ENCODE assay signal across 1 cellular context in genomic region chr19:52094526-52094925, GRCh38.
TF ChIP-seq lines count a peak whose summit lies in the region.

No MANE protein-coding gene starts in this region.

TF ChIP-seq in GM12878, 131 proteins besides CTCF, POLR2A, EP300 and RAD21:
- TF ChIP-seq MLLT1 (IDR thresholded peaks at IDR 0.05) = peak; percentile 67; the same call in 1 of the 2 replicates
- no peak for TF ChIP-seq NKRF (conservative IDR thresholded peaks at IDR 0.05)
- TF ChIP-seq USF2 (IDR thresholded peaks at IDR 0.05; ENCODE audit: borderline replicate concordance, low read depth, low read length) = no peak
- no peak for TF ChIP-seq NFIC (IDR thresholded peaks at IDR 0.05; ENCODE audit: low read depth, low read length)
